Comparison of ENCODE assay signal across 13 cellular contexts in genomic region chr20:3671986-3672863, GRCh38. TPM values are rescaled to one million over a fixed set of nuclear protein-coding genes. Genes with fewer than 3 reads are reported as not detected.
DNase-seq lines count a peak whose midpoint lies in the region; TF ChIP-seq lines count a peak whose summit lies in the region.
"Had no signal": no experiment of that assay in that cellular context is flagged by ENCODE, and none has a peak within 500 bp of the region (broad histone marks: within the 10 kb centered on the region; RNA-seq: fewer than 3 reads in every experiment).

No MANE protein-coding gene starts in this region.

- no peak overlapping the region for H2AFZ ChIP-seq in neural cell (ENCODE audit: low read depth, low read length)

- in situ Hi-C loops in G401 (cut with HindIII; ENCODE audit: low sequenced_read_pairs) = no loop called here

- no peaks in the 10 kb centered on the region for H3K9me3 ChIP-seq in BLaER1 treated with 17β-estradiol and CSF1 and Interleukin-3, amounts not matched to agents 10 nM and 100 nM (replicated peaks in 1 of 11)
- H3K9me3 ChIP-seq in neural cell (ENCODE audit: low read length) (no peaks in the 10 kb centered on the region), MG63 (no peaks in the 10 kb centered on the region), colonic mucosa (no peaks in the 10 kb centered on the region)
- H3K9me3 ChIP-seq: gastrocnemius medialis, psoas muscle, transverse colon had no signal

- H3K27me3 ChIP-seq in BLaER1 treated with 17β-estradiol and CSF1 and Interleukin-3, amounts not matched to agents 10 nM and 100 nM = peaks cover 25 to 56% (median 39%) of the 10 kb centered on the region in 11 experiments; a peak in 21 of 22 replicates
- peaks cover 12% of the 10 kb centered on the region; the same call in 1 of the 2 replicates for H3K27me3 ChIP-seq in H7 (ENCODE audit: control insufficient read depth, insufficient read depth, low read length)
- H3K27me3 ChIP-seq in neural cell (ENCODE audit: insufficient read depth, low read depth, low read length) = peaks cover 36% of the 10 kb centered on the region
- no peaks in the 10 kb centered on the region for H3K27me3 ChIP-seq in MG63
- H3K27me3 ChIP-seq in colonic mucosa = peaks cover 20% of the 10 kb centered on the region

- peaks cover 0 to 44% (median 14%) of the 10 kb centered on the region in 11 experiments; a peak in 16 of 22 replicates for H4K20me1 ChIP-seq in BLaER1 treated with 17β-estradiol and CSF1 and Interleukin-3, amounts not matched to agents 10 nM and 100 nM
- no peaks in the 10 kb centered on the region for H4K20me1 ChIP-seq in neural cell (ENCODE audit: insufficient read depth)

- no peak for TF ChIP-seq RAD21 in neural cell (conservative IDR thresholded peaks at IDR 0.05)

- H3K36me3 ChIP-seq in BLaER1 treated with 17β-estradiol and CSF1 and Interleukin-3, amounts not matched to agents 10 nM and 100 nM = no peaks in the 10 kb centered on the region
- H3K36me3 ChIP-seq in H7 (replicated peaks; ENCODE audit: control insufficient read depth, insufficient read depth, low read length) = no peaks in the 10 kb centered on the region
- no peaks in the 10 kb centered on the region for H3K36me3 ChIP-seq in neural cell (ENCODE audit: insufficient read depth, low read length)
- H3K36me3 ChIP-seq in MG63 = no peaks in the 10 kb centered on the region
- no peaks in the 10 kb centered on the region for H3K36me3 ChIP-seq in colonic mucosa
- H3K36me3 ChIP-seq: gastrocnemius medialis, transverse colon had no signal

- no peaks in the 10 kb centered on the region for H3K9me2 ChIP-seq in neural cell (ENCODE audit: insufficient read depth, low read length)

- H3K79me2 ChIP-seq in neural cell (replicated peaks; ENCODE audit: insufficient read depth, low read length) = no peaks in the 10 kb centered on the region

- H3K9ac ChIP-seq in BLaER1 treated with 17β-estradiol and CSF1 and Interleukin-3, amounts not matched to agents 10 nM and 100 nM = peak overlapping the region; percentile 11 to 63 (median 57); a peak in 20 of 22 replicates
- no peak overlapping the region for H3K9ac ChIP-seq in neural cell (ENCODE audit: low read length)
- H3K9ac ChIP-seq in colonic mucosa (ENCODE audit: low read depth in 2 of 2, low read length in 2 of 2) = no peak overlapping the region

- H3K4me3 ChIP-seq in BLaER1 treated with 17β-estradiol and CSF1 and Interleukin-3, amounts not matched to agents 10 nM and 100 nM = peak overlapping the region; percentile 45 to 70 (median 56)
- peak overlapping the region; percentile 20; the same call in 1 of the 2 replicates for H3K4me3 ChIP-seq in H7 (ENCODE audit: insufficient read depth, low read depth, low read length)
- peak overlapping the region; percentile 51 for H3K4me3 ChIP-seq in neural cell (ENCODE audit: low read length)
- no peak overlapping the region for H3K4me3 ChIP-seq in MG63
- no peak overlapping the region for H3K4me3 ChIP-seq in colonic mucosa
- H3K4me3 ChIP-seq: gastrocnemius medialis, psoas muscle, transverse colon had no signal

- peak overlapping the region; percentile 86 to 100 (median 97) for H3K4me2 ChIP-seq in BLaER1 treated with 17β-estradiol and CSF1 and Interleukin-3, amounts not matched to agents 10 nM and 100 nM
- H3K4me2 ChIP-seq in neural cell (ENCODE audit: low read length) = no peak overlapping the region

- no peak for DNase-seq in H7
- DNase-seq in astrocyte of the hippocampus (ENCODE audit: low read depth, low spot score) = peak; percentile 11
- DNase-seq in MG63 = no peak
- no peak for DNase-seq in G401 (ENCODE audit: low spot score)
- no peak for DNase-seq in colonic mucosa
- DNase-seq: activated B cell treated with CpG ODN at 0.5 μM for 24 hours, gastrocnemius medialis, islet precursor cell, psoas muscle, SW 1271, transverse colon had no signal

- no peak for TF ChIP-seq CTCF in neural cell (IDR thresholded peaks at IDR 0.05; ENCODE audit: poor library complexity, severe bottlenecking)
- no peak for TF ChIP-seq CTCF in colonic mucosa (IDR thresholded peaks at IDR 0.05)

- H3K4me1 ChIP-seq in BLaER1 treated with 17β-estradiol and CSF1 and Interleukin-3, amounts not matched to agents 10 nM and 100 nM = peaks cover 42 to 66% (median 58%) of the 10 kb centered on the region in 10 experiments
- H3K4me1 ChIP-seq in colonic mucosa = no peaks in the 10 kb centered on the region
- H3K4me1 ChIP-seq: psoas muscle had no signal

- intact Hi-C loops in colonic mucosa (cut with DNase I) = no loop called here

- peak overlapping the region in 4 of 11 experiments; percentile 34 to 69 (median 50); a peak in 8 of 22 replicates for H3K27ac ChIP-seq in BLaER1 treated with 17β-estradiol and CSF1 and Interleukin-3, amounts not matched to agents 10 nM and 100 nM
- H3K27ac ChIP-seq in neural cell (ENCODE audit: low read length) (no peak overlapping the region), colonic mucosa (no peak overlapping the region)
- H3K27ac ChIP-seq: gastrocnemius medialis, psoas muscle, transverse colon had no signal

- H3F3A ChIP-seq in neural cell (ENCODE audit: insufficient read depth, low read length, poor library complexity, severe bottlenecking) = no peaks in the 10 kb centered on the region

- no peak for TF ChIP-seq EP300 in neural cell (conservative IDR thresholded peaks at IDR 0.05; ENCODE audit: poor library complexity, severe bottlenecking)

TF ChIP-seq in neural cell, 6 proteins besides CTCF, POLR2A, EP300 and RAD21:
- TF ChIP-seq EZH2 (IDR thresholded peaks at IDR 0.05; ENCODE audit: borderline replicate concordance, insufficient read depth, low read length, poor library complexity, severe bottlenecking) = no peak
- TF ChIP-seq MXI1 (conservative IDR thresholded peaks at IDR 0.05; ENCODE audit: poor library complexity, severe bottlenecking) = no peak
- TF ChIP-seq SMC3 (conservative IDR thresholded peaks at IDR 0.05; ENCODE audit: poor library complexity) = no peak
- no peak for TF ChIP-seq POLR2AphosphoS5 (IDR thresholded peaks at IDR 0.05)
- TF ChIP-seq TAF1 (IDR thresholded peaks at IDR 0.05; ENCODE audit: low read depth) = no peak
- no peak for TF ChIP-seq REST (IDR thresholded peaks at IDR 0.05; ENCODE audit: borderline replicate concordance)

RNA-seq across cellular contexts. Expression of gene GFRA4, which starts 9.0 kb away (rescaled TPM):
- not detected in 2 replicates for total RNA-seq in H7 (2014; rRNA removed; shearing (Covaris generic))
- not detected in 2 replicates for polyA plus RNA-seq in neural cell
- polyA minus RNA-seq in neural cell = not detected in 2 replicates
- not detected in 2 replicates for total RNA-seq in MG63 (2014; rRNA removed; shearing (Covaris generic); ENCODE audit: low replicate concordance)
- not detected in 2 replicates for total RNA-seq in G401 (2014; rRNA removed; shearing (Covaris generic))
- not detected for total RNA-seq in colonic mucosa
- total RNA-seq: activated B cell treated with CpG ODN at 0.5 μM for 24 hours, gastrocnemius medialis, psoas muscle, transverse colon had no signal
- polyA plus RNA-seq: psoas muscle had no signal

RNA-seq across cellular contexts. Expression of gene ADAM33, which starts 9.6 kb away (rescaled TPM):
- 3.3 and 5.5 TPM in 2 replicates for total RNA-seq in H7 (2014; rRNA removed; shearing (Covaris generic))
- not detected in 2 replicates for polyA plus RNA-seq in neural cell
- polyA minus RNA-seq in neural cell = not detected in 2 replicates
- total RNA-seq in MG63 (2014; rRNA removed; shearing (Covaris generic); ENCODE audit: low replicate concordance) = 4.9 and 7.3 TPM in 2 replicates
- 1.4 TPM in 1 of 2 replicates, not detected in the other for total RNA-seq in G401 (2014; rRNA removed; shearing (Covaris generic))
- 1 to 10 TPM; 6.7 to 8.1 TPM for total RNA-seq in colonic mucosa
- total RNA-seq: activated B cell treated with CpG ODN at 0.5 μM for 24 hours had no signal

RNA-seq across cellular contexts. Expression of gene SIGLEC1, which starts 40.2 kb away (rescaled TPM):
- total RNA-seq in H7 (2014; rRNA removed; shearing (Covaris generic)) = not detected in 2 replicates
- 0.12 TPM in 1 of 2 replicates, not detected in the other for polyA plus RNA-seq in neural cell
- not detected in 2 replicates for polyA minus RNA-seq in neural cell
- not detected in 2 replicates for total RNA-seq in MG63 (2014; rRNA removed; shearing (Covaris generic); ENCODE audit: low replicate concordance)
- not detected in 2 replicates for total RNA-seq in G401 (2014; rRNA removed; shearing (Covaris generic))
- total RNA-seq in colonic mucosa = 1 to 10 TPM; 2.5 to 4.6 TPM
- total RNA-seq: activated B cell treated with CpG ODN at 0.5 μM for 24 hours had no signal

Comparison
In these comparisons a context has a peak if more than half of its experiments do, and no peak if none do; other contexts are left out.
1. H3K4me3 ChIP-seq: peak in BLaER1 treated with 17β-estradiol and CSF1 and Interleukin-3, amounts not matched to agents 10 nM and 100 nM (10 of 10), H7 (single experiment) and neural cell (single experiment); none in MG63 (single experiment) and colonic mucosa (single experiment).
2. H3K9ac ChIP-seq: peak in BLaER1 treated with 17β-estradiol and CSF1 and Interleukin-3, amounts not matched to agents 10 nM and 100 nM (11 of 11); none in neural cell (single experiment) and colonic mucosa (0 of 2).